Comparison of ENCODE assay signal across 8 cellular contexts in genomic region chr19:14529254-14530004, GRCh38. TPM values are rescaled to one million over a fixed set of nuclear protein-coding genes. Genes with fewer than 3 reads are reported as not detected.
DNase-seq lines count a peak whose midpoint lies in the region; ATAC-seq and TF ChIP-seq lines count a peak whose summit lies in the region.

Gene TECR (plus strand): TSS chr19:14529594. CDS start chr19:14529697, 103 bp downstream.

- in situ Hi-C loops in Panc1 (cut with HindIII; ENCODE audit: low pct_unique_long_range_greater_than_20kb, low sequenced_read_pairs), result no loop called here

- H3K4me3 Mint-ChIP-seq in activated T-cell treated with anti-CD3 and anti-CD28 coated beads, Interleukin-2, amount 50 U/mL, for 4 hours, result peak within 1 kb of the TSS; percentile 93

- H3K4me3 ChIP-seq in Panc1 (ENCODE audit: low read depth in 2 of 2, low read length in 2 of 2) (peak within 1 kb of the TSS; percentile 65 to 89), mucosa of stomach (ENCODE audit: low read length) (peak within 1 kb of the TSS; percentile 62)

- POLR2A ChIA-PET in Panc1 (lab: Charles Lee), result interaction anchor here (0.6 kb wide), 1 partner anchor 1742 kb away, joined by 3 read pairs; no protein-coding TSS in a partner anchor

- no peak for TF ChIP-seq CTCF in Panc1 (IDR thresholded peaks at IDR 0.05)

- H3K9ac ChIP-seq in mucosa of stomach (ENCODE audit: low read length), result peak within 1 kb of the TSS; percentile 77

- H3K36me3 ChIP-seq in Panc1 (ENCODE audit: control insufficient read depth, insufficient read depth, low read length), result peaks cover 5% of the 10 kb centered on the region; the same call in 1 of the 2 replicates
- no peaks in the 10 kb centered on the region for H3K36me3 ChIP-seq in mucosa of stomach (ENCODE audit: control insufficient read depth, insufficient read depth, low read length)

- H3K4me1 ChIP-seq in Panc1 (ENCODE audit: control insufficient read depth, insufficient read depth, low read length) (peaks cover 24% of the 10 kb centered on the region), mucosa of stomach (ENCODE audit: control insufficient read depth, insufficient read depth, low read length) (no peaks in the 10 kb centered on the region)

- H3K27me3 ChIP-seq in Panc1 (ENCODE audit: control insufficient read depth, insufficient read depth, low read length) (no peaks in the 10 kb centered on the region), mucosa of stomach (ENCODE audit: control insufficient read depth, insufficient read depth, low read length) (no peaks in the 10 kb centered on the region)

- peak; percentile 97 for TF ChIP-seq POLR2A in erythroblast (IDR thresholded peaks at IDR 0.05; ENCODE audit: low read length)

- intact Hi-C loops in Panc1 (cut with micrococcal nuclease; ENCODE audit: unreplicated experiment), result no loop called here

- no TSS peak for BruUV-seq in Panc1 (replicated peaks; lab: Mats Ljungman, UMichigan)

- DNase-seq in DMS53 (lab: John Stamatoyannopoulos, UW), result peak; percentile 99
- peak; percentile 98 for DNase-seq in KG1 (lab: John Stamatoyannopoulos, UW)
- peak; percentile 96 for DNase-seq in Panc1 (ENCODE audit: low read depth, low spot score)
- DNase-seq in activated T-cell treated with anti-CD3 and anti-CD28 coated beads, Interleukin-2, amount 50 U/mL, for 4 hours, result peak; percentile 100
- DNase-seq in erythroblast (lab: John Stamatoyannopoulos, UW), result peak; percentile 100
- DNase-seq in stimulated activated CD8-positive, alpha-beta memory T cell treated with anti-CD3 and anti-CD28 coated beads, Interleukin-7, amount 100 ng/mL, for 1 hour (ENCODE audit: low read depth in 2 of 2), result peak; percentile 99 to 100

- no peaks in the 10 kb centered on the region for H3K9me3 Mint-ChIP-seq in activated T-cell treated with anti-CD3 and anti-CD28 coated beads, Interleukin-2, amount 50 U/mL, for 4 hours

- H3K4me1 Mint-ChIP-seq in activated T-cell treated with anti-CD3 and anti-CD28 coated beads, Interleukin-2, amount 50 U/mL, for 4 hours (ENCODE audit: low read depth), result peaks cover 48% of the 10 kb centered on the region

- H3K27ac ChIP-seq in Panc1 (ENCODE audit: low read length), result peak within 1 kb of the TSS; percentile 83

- H3K36me3 Mint-ChIP-seq in activated T-cell treated with anti-CD3 and anti-CD28 coated beads, Interleukin-2, amount 50 U/mL, for 4 hours (ENCODE audit: insufficient read depth), result peaks cover 3% of the 10 kb centered on the region

- H3K9me3 ChIP-seq in Panc1 (ENCODE audit: control insufficient read depth, insufficient read depth, low read depth, low read length) (no peaks in the 10 kb centered on the region), mucosa of stomach (ENCODE audit: control insufficient read depth, low read length) (no peaks in the 10 kb centered on the region)

- ATAC-seq in GM21723 (IDR thresholded peaks at IDR 0.05; ENCODE audit: unreplicated experiment) (peak; percentile 94), Panc1 (peak; percentile 97)
- ATAC-seq in activated T-cell treated with anti-CD3 and anti-CD28 coated beads, Interleukin-2, amount 50 U/mL, for 4 hours, result peak; percentile 95 to 97

- CTCF ChIA-PET in Panc1 (lab: Charles Lee), result no interaction called here

- no peaks in the 10 kb centered on the region for H3K27me3 Mint-ChIP-seq in activated T-cell treated with anti-CD3 and anti-CD28 coated beads, Interleukin-2, amount 50 U/mL, for 4 hours (ENCODE audit: low read depth)

RNA-seq across cellular contexts. Expression of gene TECR, which starts in this region (rescaled TPM):
- total RNA-seq in Panc1 (2021; ENCODE audit: unreplicated experiment), result 233 TPM
- polyA plus RNA-seq in Panc1 (2012; ENCODE audit: insufficient read length), result 250 TPM
- 10 to 100 TPM; 92.5 to 96.3 (median 94.6) TPM for total RNA-seq in activated T-cell treated with anti-CD3 and anti-CD28 coated beads, Interleukin-2, amount 50 U/mL, for 4 hours

Comparison
In these comparisons a context has a peak if more than half of its experiments do, and no peak if none do; other contexts are left out.
1. Peak in every context shown above with its lines: DNase-seq, ATAC-seq, H3K4me3 ChIP-seq and H3K27ac ChIP-seq.